ENCODE assay signal across 8 cellular contexts in genomic region chr6:77457720-77458349, GRCh38. TPM values are rescaled to one million over a fixed set of nuclear protein-coding genes. Genes with fewer than 3 reads are reported as not detected.
A peak's percentile ranks its signal among the peaks of the same experiment; 100 is the strongest.
DNase-seq lines count a peak whose midpoint lies in the region; ATAC-seq and TF ChIP-seq lines count a peak whose summit lies in the region.

No MANE protein-coding gene starts in this region.

- H3F3A ChIP-seq in smooth muscle cell (ENCODE audit: low read depth), result peaks cover 6% of the 10 kb centered on the region

- H3K4me1 ChIP-seq in adipocyte (ENCODE audit: control insufficient read depth, insufficient read depth, low read length) (peaks cover 21% of the 10 kb centered on the region), right atrium auricular region (peaks cover 0 to 6% of the 10 kb centered on the region in 2 donors), smooth muscle cell (ENCODE audit: low read depth) (no peaks in the 10 kb centered on the region)

- H3K27me3 ChIP-seq in adipocyte (replicated peaks; ENCODE audit: control insufficient read depth, insufficient read depth, low read length) (peaks cover 14% of the 10 kb centered on the region), right atrium auricular region (peaks cover 0 to 2% of the 10 kb centered on the region in 2 donors), smooth muscle cell (ENCODE audit: low read depth) (peaks cover 9% of the 10 kb centered on the region)

- H3K4me2 ChIP-seq in smooth muscle cell, result peak overlapping the region; percentile 72

- H3K36me3 ChIP-seq in adipocyte (ENCODE audit: control insufficient read depth, insufficient read depth, low read length, severe bottlenecking), result no peaks in the 10 kb centered on the region
- no peaks in the 10 kb centered on the region for H3K36me3 ChIP-seq in right atrium auricular region
- no peaks in the 10 kb centered on the region for H3K36me3 ChIP-seq in smooth muscle cell (ENCODE audit: low read depth)

- H3K9ac ChIP-seq in adipocyte (ENCODE audit: low read length) (peak overlapping the region; percentile 56), smooth muscle cell (ENCODE audit: low read depth) (peak overlapping the region; percentile 53)

- no peaks in the 10 kb centered on the region for H4K20me1 ChIP-seq in smooth muscle cell (ENCODE audit: low read depth)

- H3K9me3 ChIP-seq in adipocyte (ENCODE audit: control insufficient read depth, low read length) (no peaks in the 10 kb centered on the region), right atrium auricular region (no peaks in the 10 kb centered on the region), smooth muscle cell (replicated peaks; ENCODE audit: low read depth) (no peaks in the 10 kb centered on the region)

- H3K27ac ChIP-seq in C4-2B, result no peak overlapping the region
- peak overlapping the region in 1 of 2 donors; percentile 6 for H3K27ac ChIP-seq in right atrium auricular region
- peak overlapping the region; percentile 91 for H3K27ac ChIP-seq in smooth muscle cell (ENCODE audit: low read depth)

- peak; percentile 78 for TF ChIP-seq CTCF in C4-2B (conservative IDR thresholded peaks at IDR 0.05)
- TF ChIP-seq CTCF in right atrium auricular region (IDR thresholded peaks at IDR 0.05), result peak; percentile 61 to 81
- peak; percentile 85 for TF ChIP-seq CTCF in smooth muscle cell (IDR thresholded peaks at IDR 0.05; ENCODE audit: borderline replicate concordance, insufficient read depth, poor library complexity, severe bottlenecking)

- H3K4me3 ChIP-seq in adipocyte (ENCODE audit: low read length) (peak overlapping the region; percentile 31), right atrium auricular region (no peak overlapping the region), smooth muscle cell (no peak overlapping the region)

- peak; percentile 69 for DNase-seq in NCI-H226
- peak; percentile 97 for DNase-seq in adipocyte (ENCODE audit: low read depth)
- peak; percentile 79 for DNase-seq in right atrium auricular region (ENCODE audit: low spot score)
- no peak for DNase-seq in smooth muscle cell (lab: John Stamatoyannopoulos, UW; ENCODE audit: unreplicated experiment)
- no peak for DNase-seq in activated effector memory CD4-positive, alpha-beta T cell treated with Interleukin-2 at 50 U/mL for 16 hours

- ATAC-seq in GM18499 (IDR thresholded peaks at IDR 0.05; ENCODE audit: insufficient read depth, unreplicated experiment) (peak; percentile 58), HG02973 (IDR thresholded peaks at IDR 0.05; ENCODE audit: unreplicated experiment) (peak; percentile 73)

- H3K79me2 ChIP-seq in smooth muscle cell (ENCODE audit: low read depth), result no peaks in the 10 kb centered on the region

- WGBS in smooth muscle cell (ENCODE audit: low lambda C conversion rate), result 17% methylated on average over 6 of the region's 6 CpGs

- no peak overlapping the region for H2AFZ ChIP-seq in smooth muscle cell (ENCODE audit: low read depth)

RNA-seq across cellular contexts. Expression of gene HTR1B, which starts 5.5 kb away (rescaled TPM):
- total RNA-seq in right atrium auricular region (not detected), smooth muscle cell (0.13 TPM in 1 of 2 replicates, not detected in the other)
- polyA plus RNA-seq in smooth muscle cell, result 0.13 TPM in 1 of 2 replicates, not detected in the other

Comparison
In these comparisons a context has a peak if more than half of its experiments do, and no peak if none do; other contexts are left out.
1. DNase-seq: peak in NCI-H226 (single experiment), adipocyte (single experiment) and right atrium auricular region (single experiment); none in smooth muscle cell (single experiment) and activated effector memory CD4-positive, alpha-beta T cell treated with Interleukin-2 at 50 U/mL for 16 hours (single experiment).
2. Peak in every context shown above with its lines, with median percentiles within 50 percentile points of each other: CTCF ChIP-seq.